ENCODE assay signal across 2 cellular contexts in genomic region chr1:230292739-230293720, GRCh38.
TF ChIP-seq lines count a peak whose summit lies in the region.

No MANE protein-coding gene starts in this region.

TF ChIP-seq in H1, 55 proteins besides CTCF, POLR2A, EP300 and RAD21:
- TF ChIP-seq KDM5A (IDR thresholded peaks at IDR 0.05; ENCODE audit: low read length) (no peak), TEAD4 (IDR thresholded peaks at IDR 0.05; ENCODE audit: low read depth, low read length) (no peak), GTF2F1 (IDR thresholded peaks at IDR 0.05; ENCODE audit: borderline replicate concordance, low read depth, low read length) (no peak), CHD1 (IDR thresholded peaks at IDR 0.05; ENCODE audit: low read depth, low read length) (no peak), SP2 (IDR thresholded peaks at IDR 0.05; ENCODE audit: low read length) (no peak), NRF1 (IDR thresholded peaks at IDR 0.05; ENCODE audit: low read depth, low read length) (no peak), TCF12 (IDR thresholded peaks at IDR 0.05; ENCODE audit: low read depth, low read length) (no peak), PHF8 (conservative IDR thresholded peaks at IDR 0.05; ENCODE audit: low read depth, low read length) (no peak), RXRA (IDR thresholded peaks at IDR 0.05; ENCODE audit: insufficient read depth, low read depth, low read length) (no peak), BACH1 (IDR thresholded peaks at IDR 0.05; ENCODE audit: low read length) (no peak), SIX5 (IDR thresholded peaks at IDR 0.05; ENCODE audit: low read depth, low read length) (no peak), HDAC2 (IDR thresholded peaks at IDR 0.05; ENCODE audit: borderline replicate concordance in 1 of 2, low read depth in 2 of 2, low read length in 2 of 2) (no peak), CBX8 (IDR thresholded peaks at IDR 0.05; ENCODE audit: borderline replicate concordance, low read depth, low read length) (no peak), KDM1A (IDR thresholded peaks at IDR 0.05; ENCODE audit: borderline replicate concordance, low read length) (no peak), SP4 (IDR thresholded peaks at IDR 0.05; ENCODE audit: low read length) (no peak), RNF2 (IDR thresholded peaks at IDR 0.05; ENCODE audit: borderline replicate concordance, low read depth, low read length, missing control alignments, poor library complexity, severe bottlenecking) (no peak), SP1 (IDR thresholded peaks at IDR 0.05; ENCODE audit: low read depth, low read length) (no peak), SUZ12 (IDR thresholded peaks at IDR 0.05; ENCODE audit: low read length) (no peak)

TF ChIP-seq in HepG2, 621 proteins besides CTCF, POLR2A, EP300 and RAD21:
- no peak for TF ChIP-seq ZMAT3 (CRISPR knock-in tag; conservative IDR thresholded peaks at IDR 0.05)
- TF ChIP-seq MTF2 (CRISPR knock-in tag; IDR thresholded peaks at IDR 0.05; ENCODE audit: borderline replicate concordance), result no peak
- no peak for TF ChIP-seq MXD3 (CRISPR knock-in tag; IDR thresholded peaks at IDR 0.05)
- TF ChIP-seq ISL2 (CRISPR knock-in tag; IDR thresholded peaks at IDR 0.05), result no peak
